In genomic region chr1:74650561-74650960, GRCh38 we compare ENCODE assay signal across 24 cellular contexts. TPM values are rescaled to one million over a fixed set of nuclear protein-coding genes. Genes with fewer than 3 reads are reported as not detected.
A peak's percentile ranks its signal among the peaks of the same experiment; 100 is the strongest.
DNase-seq lines count a peak whose midpoint lies in the region; ATAC-seq and TF ChIP-seq lines count a peak whose summit lies in the region.
"Had no signal": no experiment of that assay in that cellular context is flagged by ENCODE, and none has a peak within 500 bp of the region (broad histone marks: within the 10 kb centered on the region; RNA-seq: fewer than 3 reads in every experiment).

No MANE protein-coding gene starts in this region.

- peaks cover 0 to 1% (median 0%) of the 10 kb centered on the region in 7 donors for H3K9me3 Mint-ChIP-seq in naive B cell
- H3K9me3 Mint-ChIP-seq: activated B cell treated with CpG ODN at 0.5 μM for 24 hours; activated T-helper 2 cell treated with anti-CD3 and anti-CD28 coated beads, Interferon-gamma antibody, Interleukin-2, Interleukin-4, amounts not matched to agents 10 μg/mL and 5 μg/mL and 100 μg/mL, durations not matched to agents 14 hours and 24 hours and 36 hours; endodermal cell had no signal

- no peak for TF ChIP-seq POLR2A in esophagus squamous epithelium (IDR thresholded peaks at IDR 0.05)

- H3K4me1 Mint-ChIP-seq in naive B cell: peaks cover 23 to 28% (median 26%) of the 10 kb centered on the region in 3 donors
- H3K4me1 Mint-ChIP-seq: endodermal cell had no signal

- H3K27ac ChIP-seq in brain microvascular endothelial cell (no peak overlapping the region), esophagus squamous epithelium (no peak overlapping the region)
- H3K27ac ChIP-seq: gastroesophageal sphincter, left lung, ovary, sigmoid colon, suprapubic skin had no signal

- no peaks in the 10 kb centered on the region for H3K27me3 Mint-ChIP-seq in naive B cell
- H3K27me3 Mint-ChIP-seq: activated B cell treated with CpG ODN at 0.5 μM for 24 hours had no signal

- no peaks in the 10 kb centered on the region for H3K36me3 Mint-ChIP-seq in naive B cell

- H3K4me3 ChIP-seq in MG63: no peak overlapping the region
- H3K4me3 ChIP-seq in brain microvascular endothelial cell (ENCODE audit: low read depth, low read length): no peak overlapping the region
- no peak overlapping the region for H3K4me3 ChIP-seq in esophagus squamous epithelium
- H3K4me3 ChIP-seq: gastroesophageal sphincter, left lung, ovary, sigmoid colon, suprapubic skin had no signal

- no peak for ATAC-seq in naive B cell (ENCODE audit: low read depth in 2 of 2)
- no peak for ATAC-seq in left cardiac atrium
- ATAC-seq: activated CD8-positive, alpha-beta T cell treated with anti-CD3 and anti-CD28 coated beads, Interleukin-2, amount 10 ng/mL, durations not matched to agents 7 days and 5 days; gastroesophageal sphincter; left lung; T-helper 17 cell had no signal

- H3K27me3 ChIP-seq in MG63: no peaks in the 10 kb centered on the region
- no peaks in the 10 kb centered on the region for H3K27me3 ChIP-seq in brain microvascular endothelial cell (replicated peaks)
- H3K27me3 ChIP-seq in esophagus squamous epithelium: no peaks in the 10 kb centered on the region
- H3K27me3 ChIP-seq: gastroesophageal sphincter, left lung, ovary, sigmoid colon, suprapubic skin had no signal

- in situ Hi-C loops in brain microvascular endothelial cell (cut with HindIII; ENCODE audit: low pct_ligation_motif_present, low sequenced_read_pairs): no loop called here

- 69 to 83% methylated on average over 4 of the region's 4 CpGs for WGBS in esophagus squamous epithelium, 2 donors

- peak overlapping the region in 4 of 6 donors; percentile 3 to 74 (median 46) for H3K27ac Mint-ChIP-seq in naive B cell
- H3K27ac Mint-ChIP-seq: activated B cell treated with CpG ODN at 0.5 μM for 24 hours; activated CD8-positive, alpha-beta T cell treated with anti-CD3 and anti-CD28 coated beads, Interleukin-2, amount 10 ng/mL, durations not matched to agents 7 days and 5 days; activated T-helper 2 cell treated with anti-CD3 and anti-CD28 coated beads, Interferon-gamma antibody, Interleukin-2, Interleukin-4, amounts not matched to agents 10 μg/mL and 5 μg/mL and 100 μg/mL, durations not matched to agents 14 hours and 24 hours and 36 hours; endodermal cell; T-helper 17 cell had no signal

- H3K9me3 ChIP-seq in MG63: no peaks in the 10 kb centered on the region
- no peaks in the 10 kb centered on the region for H3K9me3 ChIP-seq in esophagus squamous epithelium
- H3K9me3 ChIP-seq: gastroesophageal sphincter, left lung, ovary, sigmoid colon, suprapubic skin had no signal

- TF ChIP-seq CTCF in brain microvascular endothelial cell (IDR thresholded peaks at IDR 0.05; ENCODE audit: low read depth, low read length, missing control alignments): no peak
- no peak for TF ChIP-seq CTCF in esophagus squamous epithelium (IDR thresholded peaks at IDR 0.05)

- H3K4me3 Mint-ChIP-seq in naive B cell: no peak overlapping the region
- H3K4me3 Mint-ChIP-seq: activated B cell treated with CpG ODN at 0.5 μM for 24 hours; activated CD8-positive, alpha-beta T cell treated with anti-CD3 and anti-CD28 coated beads, Interleukin-2, amount 10 ng/mL, durations not matched to agents 7 days and 5 days; endodermal cell; T-helper 17 cell had no signal

- H3K4me1 ChIP-seq in esophagus squamous epithelium: no peaks in the 10 kb centered on the region
- H3K4me1 ChIP-seq: gastroesophageal sphincter, left lung, sigmoid colon, suprapubic skin had no signal

- DNase-seq in COLO829 (ENCODE audit: low spot score) (peak; percentile 19), MG63 (peak; percentile 5), brain microvascular endothelial cell (peak; percentile 22), naive B cell (no peak), NCI-H1694 treated with DMSO at 0.1 percent for 48 hours (lab: John Stamatoyannopoulos, UW) (no peak), left cardiac atrium (no peak), esophagus squamous epithelium (lab: John Stamatoyannopoulos, UW) (no peak), HT-29 (ENCODE audit: low spot score) (no peak)
- DNase-seq: activated B cell treated with CpG ODN at 0.5 μM for 24 hours; activated CD8-positive, alpha-beta T cell treated with anti-CD3 and anti-CD28 coated beads, Interleukin-2, amount 10 ng/mL, durations not matched to agents 7 days and 5 days; amniotic stem cell; endodermal cell; GOT3; left lung; NCI-H1694; NCI-H345; ovary; sigmoid colon; stimulated activated CD4-positive, alpha-beta T cell treated with anti-CD3 and anti-CD28 coated beads, Interleukin-4, amount 100 ng/mL, for 1 hour; T-helper 17 cell had no signal

- no peaks in the 10 kb centered on the region for H3K36me3 ChIP-seq in MG63
- H3K36me3 ChIP-seq in brain microvascular endothelial cell (replicated peaks): no peaks in the 10 kb centered on the region
- H3K36me3 ChIP-seq in esophagus squamous epithelium: no peaks in the 10 kb centered on the region
- H3K36me3 ChIP-seq: gastroesophageal sphincter, left lung, ovary, sigmoid colon, suprapubic skin had no signal

- intact Hi-C loops in left cardiac atrium (cut with DNase I): no loop called here
- intact Hi-C loops in esophagus squamous epithelium (cut with DNase I): no loop called here

RNA-seq across cellular contexts. Expression of gene ERICH3, which starts 23.0 kb away (rescaled TPM):
- not detected in 2 replicates for total RNA-seq in MG63 (2014; rRNA removed; shearing (Covaris generic); ENCODE audit: low replicate concordance)
- polyA plus RNA-seq in naive B cell (ENCODE audit: low read depth in 6 of 6): not detected
- not detected for total RNA-seq in left cardiac atrium
- total RNA-seq in esophagus squamous epithelium: not detected
- total RNA-seq in HT-29 (2014; rRNA removed; shearing (Covaris generic)): not detected in 2 replicates
- total RNA-seq: activated CD8-positive, alpha-beta T cell treated with anti-CD3 and anti-CD28 coated beads, Interleukin-2, amount 10 ng/mL, durations not matched to agents 7 days and 5 days; activated T-helper 2 cell treated with anti-CD3 and anti-CD28 coated beads, Interferon-gamma antibody, Interleukin-2, Interleukin-4, amounts not matched to agents 10 μg/mL and 5 μg/mL and 100 μg/mL, durations not matched to agents 14 hours and 24 hours and 36 hours; chondrocyte; endodermal cell; suprapubic skin; T-helper 17 cell had no signal

Comparison
In these comparisons a context has a peak if more than half of its experiments do, and no peak if none do; other contexts are left out.
1. DNase-seq: peak in COLO829 (single experiment), MG63 (single experiment) and brain microvascular endothelial cell (single experiment); none in naive B cell (single experiment), NCI-H1694 treated with DMSO at 0.1 percent for 48 hours (single experiment), left cardiac atrium (single experiment), esophagus squamous epithelium (single experiment) and HT-29 (single experiment).